In genomic region chr2:171482308-171482707, GRCh38 we compare ENCODE assay signal across 20 cellular contexts. TPM values are rescaled to one million over a fixed set of nuclear protein-coding genes. Genes with fewer than 3 reads are reported as not detected.
A peak's percentile ranks its signal among the peaks of the same experiment; 100 is the strongest.
DNase-seq lines count a peak whose midpoint lies in the region; ATAC-seq, FAIRE-seq and TF ChIP-seq lines count a peak whose summit lies in the region.
"Had no signal": no experiment of that assay in that cellular context is flagged by ENCODE, and none has a peak within 500 bp of the region (broad histone marks: within the 10 kb centered on the region; RNA-seq: fewer than 3 reads in every experiment).

No MANE protein-coding gene starts in this region.

- H3K4me1 Mint-ChIP-seq in neural progenitor cell, result no peaks in the 10 kb centered on the region

- intact Hi-C loops in A673 (cut with micrococcal nuclease; ENCODE audit: unreplicated experiment), result no loop called here

- DNase-seq in GM18507 (ENCODE audit: extremely low spot score, insufficient read length, low read depth), result no peak
- no peak for DNase-seq in neural progenitor cell (ENCODE audit: low spot score)
- DNase-seq in A172 (ENCODE audit: low spot score), result no peak
- no peak for DNase-seq in A673 (ENCODE audit: low spot score)
- DNase-seq: activated CD4-positive, alpha-beta T cell treated with anti-CD3 and anti-CD28 coated beads for 4 hours; activated effector memory CD4-positive, alpha-beta T cell treated with Interleukin-2 at 50 U/mL for 16 hours; adrenal gland; AML-193; caudate nucleus; COR-L47; effector CD8-positive, alpha-beta T cell; mammary epithelial cell; Peyer's patch; stimulated activated CD4-positive, alpha-beta T cell treated with anti-CD3 and anti-CD28 coated beads, Interleukin-4, amount 100 ng/mL, for 4 hours; uterus had no signal

- H3K9ac ChIP-seq in neural progenitor cell, result no peak overlapping the region

- peak; percentile 26 for FAIRE-seq in GM18507 (lab: Jason Lieb, UNC)

- peak overlapping the region; percentile 21 for H3K4me2 ChIP-seq in neural progenitor cell
- H3K4me2 ChIP-seq: smooth muscle cell had no signal

- H3K27me3 ChIP-seq in ectodermal cell (ENCODE audit: control insufficient read depth, insufficient read depth, low read length, poor library complexity, severe bottlenecking) (no peaks in the 10 kb centered on the region), neural progenitor cell (no peaks in the 10 kb centered on the region), A673 (replicated peaks; ENCODE audit: insufficient read depth, low read depth, low read length, poor library complexity) (no peaks in the 10 kb centered on the region)
- H3K27me3 ChIP-seq: adrenal gland, Peyer's patch, uterus had no signal

- CTCF ChIA-PET in A673 (lab: Charles Lee), result no interaction called here

- TF ChIP-seq CTCF in neural progenitor cell (IDR thresholded peaks at IDR 0.05), result no peak
- no peak for TF ChIP-seq CTCF in A673 (conservative IDR thresholded peaks at IDR 0.05; ENCODE audit: low read depth, low read length)

- H3K4me1 ChIP-seq in ectodermal cell (ENCODE audit: control insufficient read depth, insufficient read depth, low read length) (peaks cover 11% of the 10 kb centered on the region), neural progenitor cell (peaks cover 21% of the 10 kb centered on the region), A673 (ENCODE audit: insufficient read depth, low read length, poor library complexity, severe bottlenecking) (no peaks in the 10 kb centered on the region)
- H3K4me1 ChIP-seq: uterus had no signal

- POLR2A ChIA-PET in A673 (lab: Charles Lee; ENCODE audit: low non-redundant PET), result no interaction called here

- peaks cover 9% of the 10 kb centered on the region for H3F3A ChIP-seq in neural progenitor cell (ENCODE audit: low read depth)

- no peaks in the 10 kb centered on the region for H3K79me2 ChIP-seq in neural progenitor cell (ENCODE audit: low read depth)

- no TSS peak for BruUV-seq in A673 (replicated peaks; lab: Mats Ljungman, UMichigan)

- no peak overlapping the region for H3K27ac Mint-ChIP-seq in neural progenitor cell

- no peak overlapping the region for H2AFZ ChIP-seq in neural progenitor cell (replicated peaks)

- no peak overlapping the region for H3K4me3 ChIP-seq in ectodermal cell (ENCODE audit: insufficient read depth, low read depth, low read length)
- H3K4me3 ChIP-seq in neural progenitor cell, result no peak overlapping the region
- H3K4me3 ChIP-seq in A673 (ENCODE audit: low read depth, low read length, poor library complexity, severe bottlenecking), result no peak overlapping the region
- H3K4me3 ChIP-seq: adrenal gland, Peyer's patch, smooth muscle cell, uterus had no signal

- no peaks in the 10 kb centered on the region for H4K20me1 ChIP-seq in neural progenitor cell (ENCODE audit: low read depth)

- H3K36me3 ChIP-seq in ectodermal cell (ENCODE audit: control insufficient read depth, insufficient read depth, low read length), result no peaks in the 10 kb centered on the region
- no peaks in the 10 kb centered on the region for H3K36me3 ChIP-seq in neural progenitor cell
- peaks cover 4% of the 10 kb centered on the region for H3K36me3 ChIP-seq in A673 (ENCODE audit: insufficient read depth, low read length, poor library complexity, severe bottlenecking)
- H3K36me3 ChIP-seq: adrenal gland, uterus had no signal

- no peaks in the 10 kb centered on the region for H3K27me3 Mint-ChIP-seq in neural progenitor cell (ENCODE audit: insufficient read depth, low read depth)

- no peaks in the 10 kb centered on the region for H3K9me3 Mint-ChIP-seq in neural progenitor cell

- no peak overlapping the region for H3K4me3 Mint-ChIP-seq in neural progenitor cell

- peak; percentile 63 for ATAC-seq in HG03095 (IDR thresholded peaks at IDR 0.05; ENCODE audit: unreplicated experiment)
- no peak for ATAC-seq in GM19463 (IDR thresholded peaks at IDR 0.05; ENCODE audit: unreplicated experiment)
- ATAC-seq: HepG2 had no signal

- H3K9me3 ChIP-seq in ectodermal cell (ENCODE audit: control insufficient read depth, low read length) (no peaks in the 10 kb centered on the region), neural progenitor cell (ENCODE audit: low read depth) (no peaks in the 10 kb centered on the region), A673 (ENCODE audit: low read depth, low read length, poor library complexity, severe bottlenecking) (no peaks in the 10 kb centered on the region)
- H3K9me3 ChIP-seq: adrenal gland, Peyer's patch, uterus had no signal

- peaks cover 6% of the 10 kb centered on the region for H3K36me3 Mint-ChIP-seq in neural progenitor cell

- H3K27ac ChIP-seq in ectodermal cell (ENCODE audit: insufficient read depth, low read depth, low read length, poor library complexity, severe bottlenecking), result peak overlapping the region; percentile 57
- H3K27ac ChIP-seq in neural progenitor cell, result peak overlapping the region; percentile 54
- no peak overlapping the region for H3K27ac ChIP-seq in A673 (ENCODE audit: low read depth, low read length, poor library complexity, severe bottlenecking)
- H3K27ac ChIP-seq: adrenal gland, Peyer's patch had no signal

RNA-seq across cellular contexts. Expression of gene CYBRD1, which starts 40.0 kb away (rescaled TPM):
- polyA plus RNA-seq in ectodermal cell (2013, experiment 1 of 4), result 5.4 TPM
- polyA plus RNA-seq in ectodermal cell (2013, experiment 2 of 4), result 5.7 TPM
- 5.4 TPM for polyA plus RNA-seq in ectodermal cell (2013, experiment 3 of 4)
- 6.7 TPM for polyA plus RNA-seq in ectodermal cell (2013, experiment 4 of 4)
- 5.8 and 11.1 TPM in 2 replicates for total RNA-seq in neural progenitor cell (ENCODE audit: low replicate concordance)
- 159 and 186 TPM in 2 replicates for total RNA-seq in A172 (2014; rRNA removed; shearing (Covaris generic))
- 7.3 and 8.5 TPM in 2 replicates for total RNA-seq in A673 (2021)

RNA-seq across cellular contexts. Expression of gene DCAF17, which starts 48.3 kb away (rescaled TPM):
- 36.1 TPM for polyA plus RNA-seq in ectodermal cell (2013, experiment 1 of 4)
- polyA plus RNA-seq in ectodermal cell (2013, experiment 2 of 4), result 29.4 TPM
- polyA plus RNA-seq in ectodermal cell (2013, experiment 3 of 4), result 27.0 TPM
- polyA plus RNA-seq in ectodermal cell (2013, experiment 4 of 4), result 22.7 TPM
- total RNA-seq in neural progenitor cell (ENCODE audit: low replicate concordance) (38.4 and 53.8 TPM in 2 replicates), A673 (2021) (25.0 and 26.1 TPM in 2 replicates)
- 27.8 and 35.5 TPM in 2 replicates for total RNA-seq in A172 (2014; rRNA removed; shearing (Covaris generic))

RNA-seq across cellular contexts. Expression of gene METTL8, which starts 48.5 kb away (rescaled TPM):
- polyA plus RNA-seq in ectodermal cell (2013, experiment 1 of 4), result 21.3 TPM
- polyA plus RNA-seq in ectodermal cell (2013, experiment 2 of 4), result 14.7 TPM
- polyA plus RNA-seq in ectodermal cell (2013, experiment 3 of 4), result 15.7 TPM
- polyA plus RNA-seq in ectodermal cell (2013, experiment 4 of 4), result 14.9 TPM
- total RNA-seq in neural progenitor cell (ENCODE audit: low replicate concordance) (25.3 and 29.2 TPM in 2 replicates), A673 (2021) (29.4 and 33.5 TPM in 2 replicates)
- total RNA-seq in A172 (2014; rRNA removed; shearing (Covaris generic)), result 52.6 and 79.1 TPM in 2 replicates

Comparison
In these comparisons a context has a peak if more than half of its experiments do, and no peak if none do; other contexts are left out.
1. RNA of gene CYBRD1, which starts 40.0 kb away (total RNA-seq): 159 to 186 TPM in A172; 5.8 to 11.1 TPM in neural progenitor cell and 7.3 to 8.5 TPM in A673; every median in the first group is over 10 times any median in the second.